22 cellular contexts compared by ENCODE assay signal in the genomic region with DNA sequence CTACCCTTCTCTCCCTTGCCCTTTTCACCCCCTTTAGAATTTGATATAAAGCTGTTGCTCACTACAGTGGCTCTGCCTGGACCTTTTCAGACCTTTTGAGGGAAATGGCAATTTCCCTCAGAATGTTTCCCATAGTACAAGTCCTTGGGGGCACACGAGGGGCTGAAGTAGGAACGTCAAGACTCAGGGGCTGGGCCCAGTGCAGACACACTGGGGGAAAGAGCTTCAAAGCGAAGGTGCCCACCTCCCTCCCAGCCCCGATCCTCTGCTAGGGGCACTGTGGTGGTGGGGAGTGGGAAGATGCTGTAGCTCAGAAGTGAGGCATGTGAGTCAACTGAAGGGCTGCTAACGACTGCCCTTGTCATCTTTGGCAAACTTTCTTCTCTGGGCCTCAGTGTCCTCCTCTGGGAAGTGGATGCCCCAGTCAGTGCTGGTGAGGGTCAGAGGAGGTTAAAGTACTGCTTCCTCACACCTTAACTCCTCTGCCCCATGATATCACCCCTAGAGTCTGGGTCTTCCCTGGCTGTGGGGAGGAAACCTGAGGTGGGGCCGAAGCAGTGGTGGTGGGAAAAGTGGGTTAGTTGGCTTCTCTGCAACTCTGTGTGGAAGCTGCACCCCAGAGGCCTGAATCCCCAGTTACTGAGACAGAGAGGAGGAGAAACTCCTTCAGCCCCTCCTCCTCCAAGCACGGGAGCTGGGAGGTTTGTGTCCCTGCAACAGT.
"Had no signal": no experiment of that assay in that cellular context is flagged by ENCODE, and none has a peak within 500 bp of the region (broad histone marks: within the 10 kb centered on the region; RNA-seq: fewer than 3 reads in every experiment).

No MANE protein-coding gene starts in this region.

- H3K36me3 Mint-ChIP-seq: activated naive CD8-positive, alpha-beta T cell treated with anti-CD3 and anti-CD28 coated beads, Interleukin-2, amount 10 ng/mL, durations not matched to agents 7 days and 5 days had no signal

- H3K27ac Mint-ChIP-seq: activated CD8-positive, alpha-beta T cell treated with anti-CD3 and anti-CD28 coated beads, Interleukin-2, amount 10 ng/mL, durations not matched to agents 7 days and 5 days; activated naive CD8-positive, alpha-beta T cell treated with anti-CD3 and anti-CD28 coated beads, Interleukin-2, amount 10 ng/mL, durations not matched to agents 7 days and 5 days; T-helper 1 cell treated with Interleukin-12 subunit alpha and Interleukin-12 subunit beta and Interleukin-4 antibody, amounts not matched to agents 30 μg/mL and 1 μg/mL, for 36 hours had no signal

- H3K4me1 ChIP-seq: adrenal gland had no signal

- H3K27me3 Mint-ChIP-seq: activated naive CD8-positive, alpha-beta T cell treated with anti-CD3 and anti-CD28 coated beads, Interleukin-2, amount 10 ng/mL, durations not matched to agents 7 days and 5 days had no signal

- H3K27ac ChIP-seq: adrenal gland had no signal

- H3K9me3 Mint-ChIP-seq: activated naive CD8-positive, alpha-beta T cell treated with anti-CD3 and anti-CD28 coated beads, Interleukin-2, amount 10 ng/mL, durations not matched to agents 7 days and 5 days; T-helper 1 cell treated with Interleukin-12 subunit alpha and Interleukin-12 subunit beta and Interleukin-4 antibody, amounts not matched to agents 30 μg/mL and 1 μg/mL, for 36 hours had no signal

- DNase-seq: activated CD4-positive, alpha-beta T cell treated with anti-CD3 and anti-CD28 coated beads for 48 hours; activated CD4-positive, alpha-beta T cell treated with anti-CD3 and anti-CD28 coated beads, Interleukin-2, amount 50 U/mL, for 4 hours; activated CD4-positive, CD25-positive, alpha-beta regulatory T cell treated with anti-CD3 and anti-CD28 coated beads, Interleukin-2, amount 50 U/mL, for 72 hours; activated CD8-positive, alpha-beta memory T cell treated with anti-CD3 and anti-CD28 coated beads, Interleukin-2, amount 50 U/mL, for 48 hours; activated CD8-positive, alpha-beta T cell treated with anti-CD3 and anti-CD28 coated beads, Interleukin-2, amount 10 ng/mL, durations not matched to agents 7 days and 5 days; activated naive CD4-positive, alpha-beta T cell treated with anti-CD3 and anti-CD28 coated beads, Interleukin-2, amount 50 U/mL, for 16 hours; activated naive CD8-positive, alpha-beta T cell treated with anti-CD3 and anti-CD28 coated beads, Interleukin-2, amount 10 ng/mL, durations not matched to agents 7 days and 5 days; activated T-cell treated with anti-CD3 and anti-CD28 coated beads, Interleukin-2, amount 50 U/mL, for 1 hour; adrenal gland; anterior cingulate cortex; MG63; MV-4-11; NCI-H1092 treated with DMSO at 0.1 percent for 48 hours; NCI-H1417 treated with DMSO at 0.1 percent for 48 hours; NCI-H1694; NCI-H2029 treated with DMSO at 0.1 percent for 48 hours; NCI-H345; NCI-H510A; NCI-H526 treated with DMSO at 0.1 percent for 48 hours; NK-92 treated with Interleukin-12 subunit alpha and Interleukin-12 subunit beta, amount 100 ng/mL, for 24 hours; SHP77 had no signal

- H3K4me3 Mint-ChIP-seq: activated CD8-positive, alpha-beta T cell treated with anti-CD3 and anti-CD28 coated beads, Interleukin-2, amount 10 ng/mL, durations not matched to agents 7 days and 5 days; activated naive CD8-positive, alpha-beta T cell treated with anti-CD3 and anti-CD28 coated beads, Interleukin-2, amount 10 ng/mL, durations not matched to agents 7 days and 5 days; T-helper 1 cell treated with Interleukin-12 subunit alpha and Interleukin-12 subunit beta and Interleukin-4 antibody, amounts not matched to agents 30 μg/mL and 1 μg/mL, for 36 hours had no signal

- H3K27me3 ChIP-seq: adrenal gland had no signal

- H3K36me3 ChIP-seq: adrenal gland, MG63 had no signal

- H3K4me3 ChIP-seq: adrenal gland, MG63 had no signal

- H3K4me1 Mint-ChIP-seq: activated naive CD8-positive, alpha-beta T cell treated with anti-CD3 and anti-CD28 coated beads, Interleukin-2, amount 10 ng/mL, durations not matched to agents 7 days and 5 days had no signal

- ATAC-seq: activated CD8-positive, alpha-beta T cell treated with anti-CD3 and anti-CD28 coated beads, Interleukin-2, amount 10 ng/mL, durations not matched to agents 7 days and 5 days had no signal

- H3K9me3 ChIP-seq: adrenal gland, MG63 had no signal
